In the genomic region with DNA sequence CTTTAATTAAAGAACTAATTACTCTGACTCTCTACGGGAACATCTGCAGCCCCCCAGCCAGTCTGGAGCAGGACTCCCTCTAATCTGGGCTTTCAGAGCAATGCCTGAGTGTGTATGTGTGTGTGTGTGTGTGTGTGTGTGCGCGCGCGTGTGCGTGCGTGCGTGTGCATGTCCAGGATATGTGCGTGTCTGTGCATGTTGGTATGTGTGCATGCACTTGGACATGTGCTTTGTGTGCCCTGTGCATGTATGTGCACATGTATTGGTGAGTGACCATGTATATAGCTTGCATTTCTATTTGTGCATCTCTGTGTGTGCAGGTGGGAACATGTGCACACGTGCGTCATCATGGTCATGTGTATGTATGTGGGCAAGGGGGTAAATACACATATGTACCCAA, we compare ENCODE assay signal across 29 cellular contexts.
"Had no signal": no experiment of that assay in that cellular context is flagged by ENCODE, and none has a peak within 500 bp of the region (broad histone marks: within the 10 kb centered on the region; RNA-seq: fewer than 3 reads in every experiment).

No MANE protein-coding gene starts in this region.

- H3K4me1 ChIP-seq: adrenal gland, ascending aorta, breast epithelium, esophagus muscularis mucosa, foreskin keratinocyte, gastrocnemius medialis had no signal

- DNase-seq: activated CD4-positive, alpha-beta T cell treated with anti-CD3 and anti-CD28 coated beads for 48 hours; activated CD4-positive, alpha-beta T cell treated with anti-CD3 and anti-CD28 coated beads, Interleukin-2, amount 50 U/mL, for 1 hour; activated CD4-positive, alpha-beta T cell treated with anti-CD3 and anti-CD28 coated beads, Interleukin-2, amount 50 U/mL, for 48 hours; activated CD8-positive, alpha-beta memory T cell treated with anti-CD3 and anti-CD28 coated beads for 24 hours; activated CD8-positive, alpha-beta T cell treated with anti-CD3 and anti-CD28 coated beads for 36 hours; activated effector memory CD4-positive, alpha-beta T cell treated with Interleukin-2 at 50 U/mL for 16 hours; activated gamma-delta T cell treated with Interleukin-2 at 50 U/mL for 16 hours; activated naive CD4-positive, alpha-beta T cell treated with anti-CD3 and anti-CD28 coated beads for 36 hours; activated naive CD8-positive, alpha-beta T cell treated with anti-CD3 and anti-CD28 coated beads for 36 hours; activated naive CD8-positive, alpha-beta T cell treated with anti-CD3 and anti-CD28 coated beads, Interleukin-2, amount 50 U/mL, for 24 hours; activated T-cell treated with anti-CD3 and anti-CD28 coated beads, Interleukin-2, amount 50 U/mL, for 4 hours; adrenal gland; dorsolateral prefrontal cortex; effector memory CD4-positive, alpha-beta T cell; endodermal cell; erythroblast; foreskin keratinocyte; gastrocnemius medialis; glutamatergic neuron; T-helper 2 cell had no signal

- H3K4me3 Mint-ChIP-seq: activated CD8-positive, alpha-beta T cell treated with anti-CD3 and anti-CD28 coated beads for 36 hours; activated naive CD4-positive, alpha-beta T cell treated with anti-CD3 and anti-CD28 coated beads for 36 hours; activated naive CD4-positive, alpha-beta T cell treated with anti-CD3 and anti-CD28 coated beads, Interleukin-2, amount 50 U/mL, for 24 hours; activated naive CD8-positive, alpha-beta T cell treated with anti-CD3 and anti-CD28 coated beads for 36 hours; activated naive CD8-positive, alpha-beta T cell treated with anti-CD3 and anti-CD28 coated beads, Interleukin-2, amount 50 U/mL, for 24 hours; activated T-cell treated with anti-CD3 and anti-CD28 coated beads, Interleukin-2, amount 50 U/mL, for 4 hours; activated T-helper 17 cell treated with anti-CD3 and anti-CD28 coated beads, Interleukin-2, amount 50 U/mL, for 72 hours; brain; central memory CD8-positive, alpha-beta T cell; dendritic cell treated with granulocyte-macrophage colony-stimulating factor and Interleukin-4, amounts not matched to agents 40 ng/mL and 50 ng/mL, for 4 days; endodermal cell had no signal

- H3K4me3 ChIP-seq: adrenal gland, ascending aorta, breast epithelium, coronary artery, dorsolateral prefrontal cortex, esophagus muscularis mucosa, gastrocnemius medialis had no signal

- H3K36me3 ChIP-seq: adrenal gland, ascending aorta, breast epithelium, esophagus muscularis mucosa, gastrocnemius medialis had no signal

- H3K27me3 Mint-ChIP-seq: activated CD8-positive, alpha-beta T cell treated with anti-CD3 and anti-CD28 coated beads for 36 hours; activated naive CD4-positive, alpha-beta T cell treated with anti-CD3 and anti-CD28 coated beads, Interleukin-2, amount 50 U/mL, for 24 hours; activated naive CD8-positive, alpha-beta T cell treated with anti-CD3 and anti-CD28 coated beads for 36 hours; activated naive CD8-positive, alpha-beta T cell treated with anti-CD3 and anti-CD28 coated beads, Interleukin-2, amount 50 U/mL, for 24 hours; dendritic cell treated with granulocyte-macrophage colony-stimulating factor and Interleukin-4, amounts not matched to agents 40 ng/mL and 50 ng/mL, for 4 days had no signal

- H3K36me3 Mint-ChIP-seq: activated naive CD4-positive, alpha-beta T cell treated with anti-CD3 and anti-CD28 coated beads, Interleukin-2, amount 50 U/mL, for 24 hours; activated naive CD8-positive, alpha-beta T cell treated with anti-CD3 and anti-CD28 coated beads for 36 hours; brain had no signal

- H3K9me3 ChIP-seq: adrenal gland, ascending aorta, breast epithelium, esophagus muscularis mucosa, gastrocnemius medialis had no signal

- H3K27ac ChIP-seq: adrenal gland, ascending aorta, breast epithelium, coronary artery, dorsolateral prefrontal cortex, esophagus muscularis mucosa, foreskin keratinocyte, gastrocnemius medialis had no signal

- H3K9me3 Mint-ChIP-seq: activated CD8-positive, alpha-beta T cell treated with anti-CD3 and anti-CD28 coated beads for 36 hours; activated naive CD4-positive, alpha-beta T cell treated with anti-CD3 and anti-CD28 coated beads for 36 hours; activated naive CD4-positive, alpha-beta T cell treated with anti-CD3 and anti-CD28 coated beads, Interleukin-2, amount 50 U/mL, for 24 hours; activated naive CD8-positive, alpha-beta T cell treated with anti-CD3 and anti-CD28 coated beads for 36 hours; activated naive CD8-positive, alpha-beta T cell treated with anti-CD3 and anti-CD28 coated beads, Interleukin-2, amount 50 U/mL, for 24 hours; activated T-cell treated with anti-CD3 and anti-CD28 coated beads, Interleukin-2, amount 50 U/mL, for 4 hours; activated T-helper 17 cell treated with anti-CD3 and anti-CD28 coated beads, Interleukin-2, amount 50 U/mL, for 72 hours; central memory CD8-positive, alpha-beta T cell; dendritic cell treated with granulocyte-macrophage colony-stimulating factor and Interleukin-4, amounts not matched to agents 40 ng/mL and 50 ng/mL, for 4 days; endodermal cell had no signal

- H3K27ac Mint-ChIP-seq: activated CD8-positive, alpha-beta T cell treated with anti-CD3 and anti-CD28 coated beads for 36 hours; activated naive CD4-positive, alpha-beta T cell treated with anti-CD3 and anti-CD28 coated beads for 36 hours; activated naive CD4-positive, alpha-beta T cell treated with anti-CD3 and anti-CD28 coated beads, Interleukin-2, amount 50 U/mL, for 24 hours; activated naive CD8-positive, alpha-beta T cell treated with anti-CD3 and anti-CD28 coated beads for 36 hours; activated naive CD8-positive, alpha-beta T cell treated with anti-CD3 and anti-CD28 coated beads, Interleukin-2, amount 50 U/mL, for 24 hours; activated T-helper 17 cell treated with anti-CD3 and anti-CD28 coated beads, Interleukin-2, amount 50 U/mL, for 72 hours; dendritic cell treated with granulocyte-macrophage colony-stimulating factor and Interleukin-4, amounts not matched to agents 40 ng/mL and 50 ng/mL, for 4 days; endodermal cell had no signal

- H3K27me3 ChIP-seq: ascending aorta, foreskin keratinocyte, gastrocnemius medialis had no signal

- H3K4me1 Mint-ChIP-seq: activated naive CD4-positive, alpha-beta T cell treated with anti-CD3 and anti-CD28 coated beads, Interleukin-2, amount 50 U/mL, for 24 hours; activated naive CD8-positive, alpha-beta T cell treated with anti-CD3 and anti-CD28 coated beads for 36 hours; activated naive CD8-positive, alpha-beta T cell treated with anti-CD3 and anti-CD28 coated beads, Interleukin-2, amount 50 U/mL, for 24 hours; activated T-helper 17 cell treated with anti-CD3 and anti-CD28 coated beads, Interleukin-2, amount 50 U/mL, for 72 hours; central memory CD8-positive, alpha-beta T cell; endodermal cell had no signal

- ATAC-seq: activated CD8-positive, alpha-beta T cell treated with anti-CD3 and anti-CD28 coated beads for 36 hours; activated naive CD8-positive, alpha-beta T cell treated with anti-CD3 and anti-CD28 coated beads, Interleukin-2, amount 50 U/mL, for 24 hours; activated T-cell treated with anti-CD3 and anti-CD28 coated beads, Interleukin-2, amount 50 U/mL, for 4 hours; activated T-helper 17 cell treated with anti-CD3 and anti-CD28 coated beads, Interleukin-2, amount 50 U/mL, for 72 hours; foreskin keratinocyte; gastrocnemius medialis had no signal
